Comparison of ENCODE assay signal across 30 cellular contexts in genomic region chr3:71927505-71928066, GRCh38.
"Had no signal": no experiment of that assay in that cellular context is flagged by ENCODE, and none has a peak within 500 bp of the region (broad histone marks: within the 10 kb centered on the region; RNA-seq: fewer than 3 reads in every experiment).

No MANE protein-coding gene starts in this region.

- H3K27ac Mint-ChIP-seq: activated B cell treated with CpG ODN at 0.5 μM for 24 hours; activated CD4-positive, alpha-beta memory T cell treated with anti-CD3 and anti-CD28 coated beads, Interleukin-2, amount 10 ng/mL, durations not matched to agents 7 days and 5 days; activated CD4-positive, alpha-beta T cell treated with anti-CD3 and anti-CD28 coated beads for 36 hours; activated CD4-positive, alpha-beta T cell treated with anti-CD3 and anti-CD28 coated beads, Interleukin-2, amount 10 ng/mL, durations not matched to agents 24 days and 14 days; activated naive CD4-positive, alpha-beta T cell treated with anti-CD3 and anti-CD28 coated beads, Interleukin-2, amount 10 ng/mL, durations not matched to agents 7 days and 5 days; activated naive CD4-positive, alpha-beta T cell treated with anti-CD3 and anti-CD28 coated beads, Interleukin-2, amount 50 U/mL, for 72 hours; activated naive CD8-positive, alpha-beta T cell treated with anti-CD3 and anti-CD28 coated beads, Interleukin-2, amount 10 ng/mL, durations not matched to agents 7 days and 5 days; activated T-cell treated with anti-CD3 and anti-CD28 coated beads, Interleukin-2, amount 50 U/mL, for 24 hours; activated T-cell treated with anti-CD3 and anti-CD28 coated beads, Interleukin-2, amount 50 U/mL, for 72 hours; endodermal cell had no signal

- H3K27me3 ChIP-seq: ascending aorta, breast epithelium, colonic mucosa had no signal

- H3K36me3 Mint-ChIP-seq: activated naive CD4-positive, alpha-beta T cell treated with anti-CD3 and anti-CD28 coated beads, Interleukin-2, amount 10 ng/mL, durations not matched to agents 7 days and 5 days; activated naive CD4-positive, alpha-beta T cell treated with anti-CD3 and anti-CD28 coated beads, Interleukin-2, amount 50 U/mL, for 72 hours; activated naive CD8-positive, alpha-beta T cell treated with anti-CD3 and anti-CD28 coated beads, Interleukin-2, amount 10 ng/mL, durations not matched to agents 7 days and 5 days; brain had no signal

- H3K4me3 ChIP-seq: ascending aorta, breast epithelium, cardiac muscle cell, colonic mucosa had no signal

- H3K9me3 ChIP-seq: ascending aorta, breast epithelium, colonic mucosa had no signal

- FAIRE-seq: frontal cortex had no signal

- H3K27me3 Mint-ChIP-seq: activated CD4-positive, alpha-beta T cell treated with anti-CD3 and anti-CD28 coated beads for 36 hours; activated CD4-positive, alpha-beta T cell treated with anti-CD3 and anti-CD28 coated beads, Interleukin-2, amount 10 ng/mL, durations not matched to agents 24 days and 14 days; activated naive CD8-positive, alpha-beta T cell treated with anti-CD3 and anti-CD28 coated beads, Interleukin-2, amount 10 ng/mL, durations not matched to agents 7 days and 5 days had no signal

- H3K4me1 ChIP-seq: ascending aorta, breast epithelium, colonic mucosa had no signal

- H3K4me3 Mint-ChIP-seq: activated B cell treated with CpG ODN at 0.5 μM for 24 hours; activated CD4-positive, alpha-beta memory T cell treated with anti-CD3 and anti-CD28 coated beads, Interleukin-2, amount 10 ng/mL, durations not matched to agents 7 days and 5 days; activated CD4-positive, alpha-beta T cell treated with anti-CD3 and anti-CD28 coated beads for 36 hours; activated CD4-positive, alpha-beta T cell treated with anti-CD3 and anti-CD28 coated beads, Interleukin-2, amount 10 ng/mL, durations not matched to agents 24 days and 14 days; activated naive CD4-positive, alpha-beta T cell treated with anti-CD3 and anti-CD28 coated beads, Interleukin-2, amount 10 ng/mL, durations not matched to agents 7 days and 5 days; activated naive CD8-positive, alpha-beta T cell treated with anti-CD3 and anti-CD28 coated beads, Interleukin-2, amount 10 ng/mL, durations not matched to agents 7 days and 5 days; activated T-cell treated with anti-CD3 and anti-CD28 coated beads, Interleukin-2, amount 50 U/mL, for 24 hours; activated T-cell treated with anti-CD3 and anti-CD28 coated beads, Interleukin-2, amount 50 U/mL, for 72 hours; brain; endodermal cell had no signal

- ATAC-seq: activated CD4-positive, alpha-beta T cell treated with anti-CD3 and anti-CD28 coated beads for 36 hours; activated naive CD4-positive, alpha-beta T cell treated with anti-CD3 and anti-CD28 coated beads, Interleukin-2, amount 50 U/mL, for 72 hours; activated T-cell treated with anti-CD3 and anti-CD28 coated beads, Interleukin-2, amount 50 U/mL, for 72 hours; esophagus mucosa had no signal

- H3K27ac ChIP-seq: ascending aorta, breast epithelium, cardiac muscle cell, colonic mucosa, VCaP had no signal

- H3K4me1 Mint-ChIP-seq: activated CD4-positive, alpha-beta memory T cell treated with anti-CD3 and anti-CD28 coated beads, Interleukin-2, amount 10 ng/mL, durations not matched to agents 7 days and 5 days; activated naive CD4-positive, alpha-beta T cell treated with anti-CD3 and anti-CD28 coated beads, Interleukin-2, amount 10 ng/mL, durations not matched to agents 7 days and 5 days had no signal

- H3K9me3 Mint-ChIP-seq: activated B cell treated with CpG ODN at 0.5 μM for 24 hours; activated CD4-positive, alpha-beta memory T cell treated with anti-CD3 and anti-CD28 coated beads, Interleukin-2, amount 10 ng/mL, durations not matched to agents 7 days and 5 days; activated CD4-positive, alpha-beta T cell treated with anti-CD3 and anti-CD28 coated beads, Interleukin-2, amount 10 ng/mL, durations not matched to agents 24 days and 14 days; activated naive CD4-positive, alpha-beta T cell treated with anti-CD3 and anti-CD28 coated beads, Interleukin-2, amount 10 ng/mL, durations not matched to agents 7 days and 5 days; activated naive CD4-positive, alpha-beta T cell treated with anti-CD3 and anti-CD28 coated beads, Interleukin-2, amount 50 U/mL, for 72 hours; activated naive CD8-positive, alpha-beta T cell treated with anti-CD3 and anti-CD28 coated beads, Interleukin-2, amount 10 ng/mL, durations not matched to agents 7 days and 5 days; activated T-cell treated with anti-CD3 and anti-CD28 coated beads, Interleukin-2, amount 50 U/mL, for 24 hours; activated T-cell treated with anti-CD3 and anti-CD28 coated beads, Interleukin-2, amount 50 U/mL, for 72 hours; brain; endodermal cell had no signal

- H3K36me3 ChIP-seq: ascending aorta, breast epithelium, cardiac muscle cell, colonic mucosa had no signal

- DNase-seq: activated B cell treated with CpG ODN at 0.5 μM for 24 hours; activated CD4-positive, alpha-beta memory T cell treated with anti-CD3 and anti-CD28 coated beads, Interleukin-2, amount 10 ng/mL, durations not matched to agents 7 days and 5 days; activated CD4-positive, alpha-beta T cell treated with anti-CD3 and anti-CD28 coated beads for 36 hours; activated CD4-positive, alpha-beta T cell treated with anti-CD3 and anti-CD28 coated beads, Interleukin-2, amount 10 ng/mL, durations not matched to agents 24 days and 14 days; activated CD4-positive, CD25-positive, alpha-beta regulatory T cell treated with anti-CD3 and anti-CD28 coated beads, Interleukin-2, amount 50 U/mL, for 72 hours; activated CD8-positive, alpha-beta memory T cell treated with anti-CD3 and anti-CD28 coated beads, Interleukin-2, amount 50 U/mL, for 48 hours; activated gamma-delta T cell; activated naive CD4-positive, alpha-beta T cell; activated naive CD4-positive, alpha-beta T cell treated with anti-CD3 and anti-CD28 coated beads, Interleukin-2, amount 10 ng/mL, durations not matched to agents 7 days and 5 days; activated naive CD8-positive, alpha-beta T cell treated with anti-CD3 and anti-CD28 coated beads, Interleukin-2, amount 10 ng/mL, durations not matched to agents 7 days and 5 days; activated T-cell treated with anti-CD3 and anti-CD28 coated beads for 4 hours; activated T-cell treated with anti-CD3 and anti-CD28 coated beads, Interleukin-2, amount 50 U/mL, for 24 hours; activated T-cell treated with anti-CD3 and anti-CD28 coated beads, Interleukin-2, amount 50 U/mL, for 72 hours; central memory CD4-positive, alpha-beta T cell; cerebellar nuclear complex; colonic mucosa; effector memory CD4-positive, alpha-beta T cell; foreskin fibroblast; head of caudate nucleus; hippocampal formation; T-helper 2 cell had no signal
